21 cellular contexts compared by ENCODE assay signal in the genomic region with DNA sequence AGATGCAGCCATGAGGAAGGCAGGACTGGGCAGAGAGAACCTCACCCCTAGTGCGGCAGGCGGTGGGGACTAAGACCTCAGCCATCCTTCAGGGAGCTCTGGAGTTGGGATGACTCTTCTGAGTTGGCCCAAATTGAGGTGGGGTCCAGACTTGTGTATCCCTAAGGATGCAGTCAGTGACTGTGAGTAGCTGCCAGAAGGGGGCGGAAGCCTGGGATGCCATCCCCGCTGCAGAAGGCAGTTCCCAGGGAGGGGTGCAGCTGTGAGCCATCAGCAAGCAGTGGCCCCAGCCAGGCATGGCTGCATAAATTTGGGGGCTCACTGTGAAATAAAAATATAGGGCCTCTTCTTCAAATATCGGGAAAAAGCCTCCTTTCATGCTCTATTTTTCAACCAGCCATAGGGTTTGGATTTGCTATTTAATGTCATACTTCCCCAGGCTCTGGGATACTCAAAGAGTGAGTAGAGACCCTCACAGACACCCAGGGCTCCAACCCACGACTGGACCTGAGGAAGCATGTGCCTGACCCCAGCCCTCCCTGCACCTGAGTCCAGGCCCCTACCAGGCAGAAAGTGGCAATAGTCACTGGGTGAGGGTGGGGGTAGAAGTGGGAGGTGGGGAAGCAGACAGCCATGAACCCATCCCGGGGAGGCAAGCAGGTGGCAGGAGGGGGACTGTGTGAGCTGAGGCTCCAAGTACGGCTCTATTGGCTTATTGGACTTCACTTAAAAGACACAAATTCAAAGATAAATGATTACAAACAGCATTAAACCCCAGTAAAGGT. TPM values are rescaled to one million over a fixed set of nuclear protein-coding genes. Genes with fewer than 3 reads are reported as not detected.
DNase-seq lines count a peak whose midpoint lies in the region; ATAC-seq and TF ChIP-seq lines count a peak whose summit lies in the region.
"Had no signal": no experiment of that assay in that cellular context is flagged by ENCODE, and none has a peak within 500 bp of the region (broad histone marks: within the 10 kb centered on the region; RNA-seq: fewer than 3 reads in every experiment).

No MANE protein-coding gene starts in this region.

- H3K4me2 ChIP-seq in HCT116 (ENCODE audit: low read length) (no peak overlapping the region), PC-9 (no peak overlapping the region)

- no peak overlapping the region for H3K27ac ChIP-seq in CD4-positive, alpha-beta T cell (ENCODE audit: low read depth, low read length)
- H3K27ac ChIP-seq in HCT116 (ENCODE audit: low read depth, low read length) (no peak overlapping the region), PC-9 (no peak overlapping the region)
- H3K27ac ChIP-seq: left lung, ovary, SK-N-MC, suprapubic skin had no signal

- H3K36me3 Mint-ChIP-seq in CD4-positive, alpha-beta T cell (ENCODE audit: low read depth) = no peaks in the 10 kb centered on the region
- H3K36me3 Mint-ChIP-seq in effector memory CD8-positive, alpha-beta T cell (ENCODE audit: insufficient read depth) = peaks cover 23% of the 10 kb centered on the region
- H3K36me3 Mint-ChIP-seq in natural killer cell treated with Interleukin-12 subunit alpha and Interleukin-12 subunit beta and Interleukin-15 and Interleukin-18, amount 100 ng/mL, for 72 hours = no peaks in the 10 kb centered on the region

- TF ChIP-seq RAD21 in HCT116 (IDR thresholded peaks at IDR 0.05; ENCODE audit: low read depth) = no peak

- H4K20me1 ChIP-seq in HCT116 (ENCODE audit: insufficient read depth) (no peaks in the 10 kb centered on the region), PC-9 (ENCODE audit: insufficient read depth) (no peaks in the 10 kb centered on the region)

- no peak for DNase-seq in CD4-positive, alpha-beta T cell
- DNase-seq in HCT116 (ENCODE audit: low read depth, low spot score) = no peak
- DNase-seq in effector memory CD8-positive, alpha-beta T cell = no peak
- DNase-seq in natural killer cell treated with Interleukin-12 subunit alpha and Interleukin-12 subunit beta and Interleukin-15 and Interleukin-18, amount 100 ng/mL, for 72 hours (ENCODE audit: low spot score) = no peak
- DNase-seq in NCI-H446 treated with DMSO at 0.1 percent for 48 hours (lab: John Stamatoyannopoulos, UW) = no peak
- DNase-seq in PC-9 = no peak
- no peak for DNase-seq in NCI-H2107 treated with DMSO at 0.1 percent for 48 hours (lab: John Stamatoyannopoulos, UW; ENCODE audit: unreplicated experiment)
- DNase-seq: activated T-cell treated with anti-CD3 and anti-CD28 coated beads, Interleukin-2, amount 50 U/mL, for 4 hours; caudate nucleus; effector CD8-positive, alpha-beta T cell; GDM1; hypothalamus; left lung; NCI-H1048; NCI-H526 treated with DMSO at 0.1 percent for 48 hours; OCI-M1; ovary; stimulated activated CD4-positive, alpha-beta T cell treated with anti-CD3 and anti-CD28 coated beads, Interleukin-4, amount 100 ng/mL, for 24 hours had no signal

- RAD21 ChIA-PET in HCT116 (lab: Charles Lee; ENCODE audit: low non-redundant PET in 1 of 2, low total read pairs in 2 of 2, uncharacterized antibody in 2 of 2, unreplicated experiment in 2 of 2) = no interaction called here

- POLR2A ChIA-PET in CD4-positive, alpha-beta T cell (lab: Charles Lee) = interaction anchor here (1.3 to 1.4 kb wide), 2 partner anchors 55 to 82 kb away, joined by 3 to 6 read pairs; no protein-coding TSS in a partner anchor
- POLR2A ChIA-PET in HCT116 (lab: Charles Lee) (no interaction called here), PC-9 (lab: Charles Lee; ENCODE audit: unreplicated experiment) (no interaction called here)

- H3K9me3 Mint-ChIP-seq in CD4-positive, alpha-beta T cell = no peaks in the 10 kb centered on the region
- no peaks in the 10 kb centered on the region for H3K9me3 Mint-ChIP-seq in effector memory CD8-positive, alpha-beta T cell
- H3K9me3 Mint-ChIP-seq in natural killer cell treated with Interleukin-12 subunit alpha and Interleukin-12 subunit beta and Interleukin-15 and Interleukin-18, amount 100 ng/mL, for 72 hours = no peaks in the 10 kb centered on the region
- H3K9me3 Mint-ChIP-seq: activated T-cell treated with anti-CD3 and anti-CD28 coated beads, Interleukin-2, amount 50 U/mL, for 4 hours had no signal

- H3K9me2 ChIP-seq in HCT116 (ENCODE audit: insufficient read depth) (no peaks in the 10 kb centered on the region), PC-9 (ENCODE audit: insufficient read depth) (no peaks in the 10 kb centered on the region)

- no peak overlapping the region for H3K4me3 ChIP-seq in HCT116 (replicated peaks in 1 of 2; ENCODE audit: low read depth in 1 of 2, low read length in 2 of 2)
- H3K4me3 ChIP-seq in PC-9 = no peak overlapping the region
- H3K4me3 ChIP-seq: left lung, ovary, SK-N-MC, suprapubic skin had no signal

- no peaks in the 10 kb centered on the region for H3F3A ChIP-seq in PC-9 (ENCODE audit: insufficient read depth, low read depth)

- intact Hi-C loops in CD4-positive, alpha-beta T cell (cut with DNase I, micrococcal nuclease) = loop anchor here in 1 of 2 experiments (10.0 kb wide), 1 partner anchor 59 kb away; the partner anchor contains the start of gene RNF7
- intact Hi-C loops in HCT116 (cut with micrococcal nuclease) = no loop called here
- intact Hi-C loops in PC-9 (cut with micrococcal nuclease; ENCODE audit: unreplicated experiment) = no loop called here

- H3K79me2 ChIP-seq in HCT116 (ENCODE audit: insufficient read depth, low read length) = no peaks in the 10 kb centered on the region
- no peaks in the 10 kb centered on the region for H3K79me2 ChIP-seq in PC-9 (ENCODE audit: low read depth)

- H3K27me3 Mint-ChIP-seq in CD4-positive, alpha-beta T cell = no peaks in the 10 kb centered on the region
- no peaks in the 10 kb centered on the region for H3K27me3 Mint-ChIP-seq in effector memory CD8-positive, alpha-beta T cell
- no peaks in the 10 kb centered on the region for H3K27me3 Mint-ChIP-seq in natural killer cell treated with Interleukin-12 subunit alpha and Interleukin-12 subunit beta and Interleukin-15 and Interleukin-18, amount 100 ng/mL, for 72 hours

- H3K4me3 Mint-ChIP-seq in CD4-positive, alpha-beta T cell = no peak overlapping the region
- peak overlapping the region in 1 of 2 donors; percentile 39 for H3K4me3 Mint-ChIP-seq in effector memory CD8-positive, alpha-beta T cell
- peak overlapping the region; percentile 53 for H3K4me3 Mint-ChIP-seq in natural killer cell treated with Interleukin-12 subunit alpha and Interleukin-12 subunit beta and Interleukin-15 and Interleukin-18, amount 100 ng/mL, for 72 hours
- H3K4me3 Mint-ChIP-seq: activated T-cell treated with anti-CD3 and anti-CD28 coated beads, Interleukin-2, amount 50 U/mL, for 4 hours had no signal

- ATAC-seq in CD4-positive, alpha-beta T cell (ENCODE audit: poor library complexity) = no peak
- peak; percentile 49; the same call in 1 of the 2 replicates for ATAC-seq in HCT116
- ATAC-seq in effector memory CD8-positive, alpha-beta T cell (replicated peaks) = no peak
- ATAC-seq in natural killer cell treated with Interleukin-12 subunit alpha and Interleukin-12 subunit beta and Interleukin-15 and Interleukin-18, amount 100 ng/mL, for 72 hours = no peak
- ATAC-seq: activated T-cell treated with anti-CD3 and anti-CD28 coated beads, Interleukin-2, amount 50 U/mL, for 4 hours; left lung had no signal

- no peaks in the 10 kb centered on the region for H3K36me3 ChIP-seq in HCT116 (ENCODE audit: control insufficient read depth in 1 of 2, insufficient read depth in 2 of 2, low read length in 2 of 2)
- H3K36me3 ChIP-seq in PC-9 (ENCODE audit: low read depth) = no peaks in the 10 kb centered on the region
- H3K36me3 ChIP-seq: left lung, ovary, suprapubic skin had no signal

- H3K4me1 Mint-ChIP-seq in CD4-positive, alpha-beta T cell (ENCODE audit: low read depth) = peaks cover 50% of the 10 kb centered on the region
- peaks cover 41 to 46% of the 10 kb centered on the region in 2 donors for H3K4me1 Mint-ChIP-seq in effector memory CD8-positive, alpha-beta T cell (ENCODE audit: low read depth in 2 of 2)
- H3K4me1 Mint-ChIP-seq in natural killer cell treated with Interleukin-12 subunit alpha and Interleukin-12 subunit beta and Interleukin-15 and Interleukin-18, amount 100 ng/mL, for 72 hours (ENCODE audit: low read depth in 2 of 2) = peaks cover 43 to 46% of the 10 kb centered on the region in 2 donors

- CTCF ChIA-PET in CD4-positive, alpha-beta T cell (lab: Charles Lee) = no interaction called here
- CTCF ChIA-PET in HCT116 (lab: Charles Lee) = no interaction called here
- CTCF ChIA-PET in PC-9 (lab: Charles Lee) = no interaction called here

- no peak overlapping the region for H3K9ac ChIP-seq in HCT116 (ENCODE audit: low read length)

- no peak for TF ChIP-seq CTCF in CD4-positive, alpha-beta T cell (IDR thresholded peaks at IDR 0.05)
- TF ChIP-seq CTCF in HCT116 (IDR thresholded peaks at IDR 0.05 in 2 of 3, conservative IDR thresholded peaks at IDR 0.05 in 1 of 3; ENCODE audit: borderline replicate concordance in 1 of 3, insufficient read depth in 1 of 3, low read depth in 2 of 3, low read length in 2 of 3) (peak in 2 of 3 experiments; percentile 27 to 28; a peak in 3 of 6 replicates), PC-9 (conservative IDR thresholded peaks at IDR 0.05) (no peak)

- H3K4me1 ChIP-seq in HCT116 (ENCODE audit: control insufficient read depth in 1 of 2, insufficient read depth in 2 of 2, low read length in 2 of 2) (no peaks in the 10 kb centered on the region), PC-9 (replicated peaks; ENCODE audit: insufficient read depth) (no peaks in the 10 kb centered on the region)

- BruUV-seq in HCT116 (replicated peaks; lab: Mats Ljungman, UMichigan) (no TSS peak), PC-9 (replicated peaks; lab: Mats Ljungman, UMichigan) (no TSS peak)

- no peak for TF ChIP-seq POLR2A in HCT116 (IDR thresholded peaks at IDR 0.05; ENCODE audit: borderline replicate concordance, extremely low read depth, insufficient read depth, insufficient read length)

- peak overlapping the region; percentile 93 for H3K27ac Mint-ChIP-seq in CD4-positive, alpha-beta T cell
- peak overlapping the region; percentile 81 to 97 for H3K27ac Mint-ChIP-seq in effector memory CD8-positive, alpha-beta T cell
- H3K27ac Mint-ChIP-seq in natural killer cell treated with Interleukin-12 subunit alpha and Interleukin-12 subunit beta and Interleukin-15 and Interleukin-18, amount 100 ng/mL, for 72 hours = peak overlapping the region; percentile 20 to 36

- no peaks in the 10 kb centered on the region for H3K27me3 ChIP-seq in CD4-positive, alpha-beta T cell (ENCODE audit: control insufficient read depth, insufficient read depth, low read length)
- H3K27me3 ChIP-seq in HCT116 (ENCODE audit: insufficient read depth, low read length) = no peaks in the 10 kb centered on the region
- no peaks in the 10 kb centered on the region for H3K27me3 ChIP-seq in PC-9 (ENCODE audit: insufficient read depth, low read depth)
- H3K27me3 ChIP-seq: left lung, ovary, suprapubic skin had no signal

- no peaks in the 10 kb centered on the region for H3K9me3 ChIP-seq in CD4-positive, alpha-beta T cell (ENCODE audit: control insufficient read depth, low read length)
- H3K9me3 ChIP-seq in HCT116 (ENCODE audit: control insufficient read depth in 1 of 2, insufficient read depth in 1 of 2, low read depth in 1 of 2, low read length in 2 of 2) (no peaks in the 10 kb centered on the region), PC-9 (ENCODE audit: insufficient read depth, low read depth) (no peaks in the 10 kb centered on the region)
- H3K9me3 ChIP-seq: left lung, ovary, suprapubic skin had no signal

- H2AFZ ChIP-seq in HCT116 (ENCODE audit: low read depth, low read length, poor library complexity, severe bottlenecking) (no peak overlapping the region), PC-9 (no peak overlapping the region)

RNA-seq across cellular contexts. Expression of gene GRK7, which starts 30.5 kb away (rescaled TPM):
- total RNA-seq in CD4-positive, alpha-beta T cell = under 1 TPM; 0.19 to 0.22 TPM
- total RNA-seq in HCT116 (2021; ENCODE audit: unreplicated experiment) (not detected), PC-9 (2021) (not detected in 2 replicates)
- 0.01 TPM in 1 of 2 replicates, not detected in the other for polyA plus RNA-seq in HCT116 (2012)
- total RNA-seq in natural killer cell treated with Interleukin-12 subunit alpha and Interleukin-12 subunit beta and Interleukin-15 and Interleukin-18, amount 100 ng/mL, for 72 hours = under 1 TPM in 1 of 2 donors, not detected in 1; 0.12 TPM
- total RNA-seq: activated T-cell treated with anti-CD3 and anti-CD28 coated beads, Interleukin-2, amount 50 U/mL, for 4 hours; left lung; mucosa of gallbladder had no signal

RNA-seq across cellular contexts. Expression of gene RNF7, which starts 55.6 kb away (rescaled TPM):
- 10 to 100 TPM; 60.7 to 65.7 TPM for total RNA-seq in CD4-positive, alpha-beta T cell
- total RNA-seq in HCT116 (2021; ENCODE audit: unreplicated experiment) (82.3 TPM), PC-9 (2021) (82.2 and 89.1 TPM in 2 replicates)
- polyA plus RNA-seq in HCT116 (2012) = 68.1 and 74.9 TPM in 2 replicates
- total RNA-seq in natural killer cell treated with Interleukin-12 subunit alpha and Interleukin-12 subunit beta and Interleukin-15 and Interleukin-18, amount 100 ng/mL, for 72 hours = 10 to 100 TPM; 66.3 to 82.8 TPM

Comparison
In these comparisons a context has a peak if more than half of its experiments do, and no peak if none do; other contexts are left out.
1. H3K27ac Mint-ChIP-seq: peak in every context shown above with its lines; median percentile 93 in CD4-positive, alpha-beta T cell; 89 in effector memory CD8-positive, alpha-beta T cell; 28 in natural killer cell treated with Interleukin-12 subunit alpha and Interleukin-12 subunit beta and Interleukin-15 and Interleukin-18, amount 100 ng/mL, for 72 hours.
2. CTCF ChIP-seq: peak in HCT116 (2 of 3); none in CD4-positive, alpha-beta T cell (single experiment) and PC-9 (single experiment).